ENCODE assay signal across 1 cellular context in genomic region chr1:174999216-174999925, GRCh38.
TF ChIP-seq lines count a peak whose summit lies in the region.

No MANE protein-coding gene starts in this region.

TF ChIP-seq in HepG2, 621 proteins besides CTCF, POLR2A, EP300 and RAD21 (continued from another document and continues in another):
- no peak for TF ChIP-seq DMTF1 (CRISPR knock-in tag; IDR thresholded peaks at IDR 0.05)
- no peak for TF ChIP-seq ZNF251 (CRISPR knock-in tag; IDR thresholded peaks at IDR 0.05)
- no peak for TF ChIP-seq ATF7-NPFF (CRISPR knock-in tag; IDR thresholded peaks at IDR 0.05; ENCODE audit: low read depth)
- TF ChIP-seq MED1 (CRISPR knock-in tag; IDR thresholded peaks at IDR 0.05), result peak; percentile 5; the same call in 1 of the 2 replicates
- TF ChIP-seq ZIK1 (CRISPR knock-in tag; IDR thresholded peaks at IDR 0.05; ENCODE audit: borderline replicate concordance, low read depth), result no peak
- no peak for TF ChIP-seq ZNF260 (CRISPR knock-in tag; IDR thresholded peaks at IDR 0.05; ENCODE audit: borderline replicate concordance, low read depth)
- TF ChIP-seq FOXP4 (CRISPR knock-in tag; IDR thresholded peaks at IDR 0.05), result no peak; the same call in 1 of the 2 replicates
- no peak for TF ChIP-seq SNAI1 (CRISPR knock-in tag; IDR thresholded peaks at IDR 0.05; ENCODE audit: borderline replicate concordance)
- TF ChIP-seq REST (IDR thresholded peaks at IDR 0.05; ENCODE audit: borderline replicate concordance in 1 of 2, low read depth in 1 of 2, low read length in 2 of 2), result peak in 1 of 2 experiments; percentile 64; a peak in 1 of 4 replicates
- no peak for TF ChIP-seq SP5 (CRISPR knock-in tag; IDR thresholded peaks at IDR 0.05; ENCODE audit: borderline replicate concordance, low read depth)
- no peak for TF ChIP-seq MAF1 (CRISPR knock-in tag; IDR thresholded peaks at IDR 0.05; ENCODE audit: borderline replicate concordance)
- TF ChIP-seq ZBTB44 (CRISPR knock-in tag; IDR thresholded peaks at IDR 0.05), result no peak
- 0 out of 2 replicates have a peak, but pooled peaks have one; percentile 25 for TF ChIP-seq HNRNPL (IDR thresholded peaks at IDR 0.05; ENCODE audit: low read depth, low read length)
- no peak for TF ChIP-seq ZNF407 (CRISPR knock-in tag; IDR thresholded peaks at IDR 0.05; ENCODE audit: not compliant biosample characterization)
- TF ChIP-seq ZNF296 (CRISPR knock-in tag; conservative IDR thresholded peaks at IDR 0.05), result no peak
- no peak for TF ChIP-seq ZNF274 (CRISPR knock-in tag; IDR thresholded peaks at IDR 0.05)
- no peak for TF ChIP-seq ZNF768 (CRISPR knock-in tag; IDR thresholded peaks at IDR 0.05)
- TF ChIP-seq HNF4A (CRISPR knock-in tag; IDR thresholded peaks at IDR 0.05), result peak; percentile 12; the same call in 1 of the 2 replicates
- TF ChIP-seq ZNF263 (CRISPR knock-in tag; IDR thresholded peaks at IDR 0.05), result no peak
- TF ChIP-seq PRMT3 (CRISPR knock-in tag; IDR thresholded peaks at IDR 0.05; ENCODE audit: borderline replicate concordance, low read depth), result no peak
- no peak; the same call in 1 of the 2 replicates for TF ChIP-seq CAMTA2 (CRISPR knock-in tag; IDR thresholded peaks at IDR 0.05; ENCODE audit: borderline replicate concordance)
- TF ChIP-seq CREB1 (IDR thresholded peaks at IDR 0.05), result peak; percentile 97
- peak; percentile 99 for TF ChIP-seq CREB1 (CRISPR knock-in tag; IDR thresholded peaks at IDR 0.05)
- TF ChIP-seq KAT2B (IDR thresholded peaks at IDR 0.05; ENCODE audit: borderline replicate concordance, low read depth, low read length), result no peak
- peak; percentile 76; the same call in 1 of the 2 replicates for TF ChIP-seq YEATS4 (CRISPR knock-in tag; IDR thresholded peaks at IDR 0.05; ENCODE audit: borderline replicate concordance)
- no peak for TF ChIP-seq CENPBD1 (CRISPR knock-in tag; IDR thresholded peaks at IDR 0.05; ENCODE audit: borderline replicate concordance, low read depth)
- TF ChIP-seq PITX1 (CRISPR knock-in tag; IDR thresholded peaks at IDR 0.05), result peak; percentile 15; the same call in 1 of the 2 replicates
- no peak for TF ChIP-seq BRF2 (CRISPR knock-in tag; IDR thresholded peaks at IDR 0.05)
- peak; percentile 16; the same call in 1 of the 2 replicates for TF ChIP-seq ZNF264 (CRISPR knock-in tag; IDR thresholded peaks at IDR 0.05)
- no peak for TF ChIP-seq ZNF20 (CRISPR knock-in tag; IDR thresholded peaks at IDR 0.05)
- peak; percentile 45; the same call in 1 of the 2 replicates for TF ChIP-seq REL (CRISPR knock-in tag; conservative IDR thresholded peaks at IDR 0.05)
- no peak for TF ChIP-seq NRL (CRISPR knock-in tag; IDR thresholded peaks at IDR 0.05; ENCODE audit: borderline replicate concordance)
- peak; percentile 94 for TF ChIP-seq YY1 (IDR thresholded peaks at IDR 0.05; ENCODE audit: insufficient read depth, insufficient replicate concordance, low read depth, low read length)
- TF ChIP-seq MAX (IDR thresholded peaks at IDR 0.05), result peak; percentile 87
- TF ChIP-seq ZNF564 (CRISPR knock-in tag; IDR thresholded peaks at IDR 0.05), result no peak
- no peak for TF ChIP-seq ZNF589 (CRISPR knock-in tag; conservative IDR thresholded peaks at IDR 0.05)
